Comparison of ENCODE assay signal across 10 cellular contexts in the genomic region with DNA sequence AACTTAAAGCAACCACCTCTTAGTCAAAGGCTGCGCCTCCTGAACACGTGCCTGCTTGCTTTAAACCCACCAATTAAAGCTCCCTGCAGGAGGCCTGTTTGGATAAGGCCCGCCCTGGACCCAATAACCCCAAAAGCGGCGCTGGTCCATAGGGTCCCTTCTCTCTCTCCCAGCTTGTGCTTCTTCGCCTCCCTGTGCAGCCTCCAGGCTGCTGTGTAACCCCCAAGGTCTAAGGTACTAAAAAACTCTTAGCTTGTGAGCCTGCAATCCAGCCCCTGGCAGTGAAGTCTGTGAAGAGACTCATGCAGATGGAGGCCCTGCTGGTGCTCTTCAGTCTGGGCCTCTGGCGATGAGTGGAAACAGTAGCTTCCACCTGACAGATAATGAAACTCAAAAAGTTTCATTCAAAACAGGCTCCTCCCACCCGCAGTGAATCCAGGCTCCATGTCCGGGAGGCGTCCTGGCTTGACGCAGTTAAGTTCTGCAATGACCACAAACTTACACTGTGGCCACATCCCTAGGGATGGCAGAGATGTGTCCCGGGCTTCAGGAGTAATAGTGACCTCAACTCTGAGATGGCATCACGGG.
DNase-seq lines count a peak whose midpoint lies in the region; ATAC-seq and TF ChIP-seq lines count a peak whose summit lies in the region.
"Had no signal": no experiment of that assay in that cellular context is flagged by ENCODE, and none has a peak within 500 bp of the region (broad histone marks: within the 10 kb centered on the region; RNA-seq: fewer than 3 reads in every experiment).

No MANE protein-coding gene starts in this region.

- peak; percentile 48 for DNase-seq in activated T-cell treated with anti-CD3 and anti-CD28 coated beads for 24 hours (ENCODE audit: low read depth)
- DNase-seq in activated T-cell treated with anti-CD3 and anti-CD28 coated beads for 4 hours: no peak
- DNase-seq in MM.1S: peak; percentile 68
- no peak for DNase-seq in effector memory CD4-positive, alpha-beta T cell
- DNase-seq in suprapubic skin (ENCODE audit: low spot score in 2 of 2): no peak
- DNase-seq in foreskin fibroblast: no peak
- DNase-seq in NK-92 (lab: John Stamatoyannopoulos, UW; ENCODE audit: unreplicated experiment): no peak
- DNase-seq: Right ventricle myocardium superior had no signal

- TF ChIP-seq CTCF in MM.1S (IDR thresholded peaks at IDR 0.05; ENCODE audit: low read length) (no peak), suprapubic skin (IDR thresholded peaks at IDR 0.05) (no peak), foreskin fibroblast (IDR thresholded peaks at IDR 0.05; ENCODE audit: low read depth, low read length) (no peak)

- H3K9me2 ChIP-seq in MM.1S (replicated peaks; ENCODE audit: insufficient read depth, low read length): no peaks in the 10 kb centered on the region

- H3K36me3 ChIP-seq in MM.1S (replicated peaks; ENCODE audit: insufficient read depth, low read length) (no peaks in the 10 kb centered on the region; the same call in none of the 2 replicates), suprapubic skin (peaks cover 20% of the 10 kb centered on the region)
- peaks cover 46% of the 10 kb centered on the region for H3K36me3 ChIP-seq in effector memory CD4-positive, alpha-beta T cell (ENCODE audit: control insufficient read depth, insufficient read depth, low read length)
- H3K36me3 ChIP-seq: cardiac muscle cell had no signal

- H3K4me1 ChIP-seq in MM.1S (ENCODE audit: low read length): peaks cover 29% of the 10 kb centered on the region
- peaks cover 5% of the 10 kb centered on the region for H3K4me1 ChIP-seq in effector memory CD4-positive, alpha-beta T cell (ENCODE audit: control insufficient read depth, insufficient read depth, low read length, poor library complexity, severe bottlenecking)
- peaks cover 28% of the 10 kb centered on the region for H3K4me1 ChIP-seq in suprapubic skin

- no peak for TF ChIP-seq POLR2A in suprapubic skin (IDR thresholded peaks at IDR 0.05)

- H3K79me2 ChIP-seq in MM.1S (ENCODE audit: low read length): peaks cover 95% of the 10 kb centered on the region

- peak overlapping the region; percentile 36; the same call in 1 of the 2 replicates for H3K27ac ChIP-seq in MM.1S (ENCODE audit: low read length)
- H3K27ac ChIP-seq in effector memory CD4-positive, alpha-beta T cell (ENCODE audit: insufficient read depth, low read length, poor library complexity, severe bottlenecking): peak overlapping the region; percentile 2
- H3K27ac ChIP-seq in suprapubic skin: peak overlapping the region; percentile 32
- H3K27ac ChIP-seq: cardiac muscle cell had no signal

- H3K4me2 ChIP-seq in MM.1S (ENCODE audit: low read depth, low read length): peak overlapping the region; percentile 23; the same call in 1 of the 2 replicates

- H3F3A ChIP-seq in MM.1S (ENCODE audit: insufficient read depth, low read length): peaks cover 4% of the 10 kb centered on the region; the same call in 1 of the 2 replicates

- H3K4me3 ChIP-seq in MM.1S (ENCODE audit: low read length) (no peak overlapping the region), suprapubic skin (no peak overlapping the region), foreskin fibroblast (ENCODE audit: low read depth in 1 of 2, low read length in 2 of 2) (no peak overlapping the region)
- H3K4me3 ChIP-seq in effector memory CD4-positive, alpha-beta T cell (ENCODE audit: insufficient read depth, low read depth, low read length, poor library complexity, severe bottlenecking): no peak overlapping the region
- H3K4me3 ChIP-seq: cardiac muscle cell had no signal

- H3K9me3 ChIP-seq in MM.1S (replicated peaks; ENCODE audit: insufficient read depth, low read length): no peaks in the 10 kb centered on the region
- H3K9me3 ChIP-seq in effector memory CD4-positive, alpha-beta T cell (ENCODE audit: control insufficient read depth, low read length): no peaks in the 10 kb centered on the region
- H3K9me3 ChIP-seq in suprapubic skin: no peaks in the 10 kb centered on the region

- TF ChIP-seq EP300 in suprapubic skin (IDR thresholded peaks at IDR 0.05): no peak

- WGBS in suprapubic skin: 91% methylated on average over 12 of the region's 13 CpGs

- no peaks in the 10 kb centered on the region for H3K27me3 ChIP-seq in MM.1S (replicated peaks; ENCODE audit: insufficient read depth, low read length)
- H3K27me3 ChIP-seq in effector memory CD4-positive, alpha-beta T cell (replicated peaks; ENCODE audit: control insufficient read depth, insufficient read depth, low read length, poor library complexity, severe bottlenecking): no peaks in the 10 kb centered on the region
- no peaks in the 10 kb centered on the region for H3K27me3 ChIP-seq in suprapubic skin

- H3K9ac ChIP-seq in MM.1S (ENCODE audit: low read length): no peak overlapping the region

- 0 out of 2 replicates have a peak, but pooled peaks cover 5% of the 10 kb centered on the region for H4K20me1 ChIP-seq in MM.1S (ENCODE audit: insufficient read depth, low read length)

- ATAC-seq in GM18511 (IDR thresholded peaks at IDR 0.05; ENCODE audit: unreplicated experiment): no peak

- no peak overlapping the region for H2AFZ ChIP-seq in MM.1S (ENCODE audit: low read length)

Comparison
In these comparisons a context has a peak if more than half of its experiments do, and no peak if none do; other contexts are left out.
1. DNase-seq: peak in activated T-cell treated with anti-CD3 and anti-CD28 coated beads for 24 hours (single experiment) and MM.1S (single experiment); none in activated T-cell treated with anti-CD3 and anti-CD28 coated beads for 4 hours (single experiment), effector memory CD4-positive, alpha-beta T cell (0 of 3), suprapubic skin (0 of 2), foreskin fibroblast (0 of 2) and NK-92 (single experiment).
2. Peak in every context shown above with its lines, with median percentiles within 50 percentile points of each other: H3K27ac ChIP-seq.